ENCODE assay signal across 8 cellular contexts in genomic region chr20:41318271-41318649, GRCh38. TPM values are rescaled to one million over a fixed set of nuclear protein-coding genes. Genes with fewer than 3 reads are reported as not detected.
DNase-seq lines count a peak whose midpoint lies in the region; ATAC-seq and TF ChIP-seq lines count a peak whose summit lies in the region.

No MANE protein-coding gene starts in this region.

- TF ChIP-seq POLR2A in spleen (IDR thresholded peaks at IDR 0.05) = no peak

- H3K27me3 ChIP-seq in spleen (replicated peaks in 1 of 7) = no peaks in the 10 kb centered on the region

- TF ChIP-seq CTCF in VCaP (conservative IDR thresholded peaks at IDR 0.05) (no peak), spleen (IDR thresholded peaks at IDR 0.05 in 8 of 11, conservative IDR thresholded peaks at IDR 0.05 in 3 of 11) (no peak)

- ATAC-seq in HG02970 (IDR thresholded peaks at IDR 0.05; ENCODE audit: low FRiP score, unreplicated experiment) = no peak

- DNase-seq in NCI-H2227 (lab: John Stamatoyannopoulos, UW; ENCODE audit: unreplicated experiment) (peak; percentile 51), NCI-H2227 treated with DMSO at 0.1 percent for 48 hours (lab: John Stamatoyannopoulos, UW) (no peak), spleen (no peak), NCI-H1092 (lab: John Stamatoyannopoulos, UW) (no peak), NCI-H2107 treated with DMSO at 0.1 percent for 48 hours (lab: John Stamatoyannopoulos, UW; ENCODE audit: unreplicated experiment) (no peak)

- H3K27ac ChIP-seq in VCaP = peak overlapping the region; percentile 85
- H3K27ac ChIP-seq in spleen = peak overlapping the region in 7 of 8 donors; percentile 44 to 93 (median 87)

- no peaks in the 10 kb centered on the region for H3K36me3 ChIP-seq in spleen

- intact Hi-C loops in spleen (cut with DNase I; ENCODE audit: low total_unique reads) = no loop called here

- H3K9me3 ChIP-seq in spleen = no peaks in the 10 kb centered on the region

- H3K4me1 ChIP-seq in spleen = peaks cover 10 to 25% (median 17%) of the 10 kb centered on the region in 6 donors

- H3K4me3 ChIP-seq in iPS-11a (ENCODE audit: low read depth, low read length) (peak overlapping the region; percentile 65), spleen (peak overlapping the region in 4 of 8 donors; percentile 86 to 97 (median 90))

- 55 to 71% (median 57%) methylated on average over 5 of the region's 5 CpGs for WGBS in spleen, 5 donors

RNA-seq across cellular contexts. Expression of gene ZHX3, which starts 0.7 kb away (rescaled TPM):
- total RNA-seq in spleen = 10 to 100 TPM in 6 of 7 donors, 1 to 10 TPM in 1; 7.5 to 26.7 (median 19.5) TPM
- polyA plus RNA-seq in spleen = 1 to 10 TPM; 1.6 to 3.2 (median 2.6) TPM

RNA-seq across cellular contexts. Expression of gene LPIN3, which starts 22.4 kb away (rescaled TPM):
- 1 to 10 TPM; 2.5 to 9.6 (median 4.4) TPM for total RNA-seq in spleen
- polyA plus RNA-seq in spleen = 1 to 10 TPM; 2.7 to 8.9 (median 4.1) TPM

RNA-seq across cellular contexts. Expression of gene EMILIN3, which starts 48.4 kb away (rescaled TPM):
- total RNA-seq in spleen = not detected
- under 1 TPM; 0.03 to 0.32 (median 0.07) TPM for polyA plus RNA-seq in spleen
